Comparison of ENCODE assay signal across 1 cellular context in the genomic region with DNA sequence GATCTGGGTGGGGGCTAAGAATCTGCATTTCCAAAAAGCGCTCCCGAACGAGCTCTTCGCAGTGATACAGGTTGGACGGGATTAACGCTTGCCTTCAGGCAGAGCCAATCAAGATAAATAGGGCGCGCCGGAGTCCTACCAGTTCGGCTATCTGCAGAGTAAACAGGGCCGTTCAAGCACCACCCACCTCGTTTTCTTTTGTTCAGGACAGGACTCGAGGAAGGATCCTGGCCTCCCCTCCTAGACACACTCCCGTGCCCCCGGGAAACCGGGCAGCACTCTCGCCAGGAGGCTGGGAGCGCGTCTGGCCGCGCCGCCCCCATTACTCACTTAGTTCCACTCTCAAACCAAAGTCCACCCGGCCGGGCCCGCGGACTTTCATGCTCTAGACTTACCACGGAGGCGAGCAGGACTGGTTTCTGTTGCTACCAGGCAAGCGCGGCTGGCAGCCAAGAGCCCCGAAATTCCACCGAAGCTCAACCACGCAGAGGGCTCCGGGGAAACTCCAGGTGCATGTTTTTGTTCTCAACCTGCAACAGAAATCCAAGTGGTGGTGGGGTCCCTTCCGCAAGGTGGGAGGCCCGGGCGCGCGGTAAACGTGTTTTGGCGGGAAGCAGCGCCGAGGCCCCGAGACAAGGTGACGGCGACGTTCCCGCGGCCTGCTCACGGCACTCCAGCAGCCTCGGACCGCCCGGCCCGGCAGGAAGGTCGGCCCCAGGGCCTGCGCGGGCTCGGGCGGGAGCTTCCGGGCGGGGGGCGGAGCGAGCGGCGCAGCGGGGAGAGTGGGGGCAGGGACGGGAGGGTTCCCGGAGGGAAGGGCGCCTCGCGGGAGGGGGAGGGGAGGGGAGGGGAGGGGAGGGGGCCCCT.
TF ChIP-seq lines count a peak whose summit lies in the region.

No MANE protein-coding gene starts in this region.

TF ChIP-seq in HepG2, 621 proteins besides CTCF, POLR2A, EP300 and RAD21 (continued from another document and continues in another):
- TF ChIP-seq, protein P1, sequence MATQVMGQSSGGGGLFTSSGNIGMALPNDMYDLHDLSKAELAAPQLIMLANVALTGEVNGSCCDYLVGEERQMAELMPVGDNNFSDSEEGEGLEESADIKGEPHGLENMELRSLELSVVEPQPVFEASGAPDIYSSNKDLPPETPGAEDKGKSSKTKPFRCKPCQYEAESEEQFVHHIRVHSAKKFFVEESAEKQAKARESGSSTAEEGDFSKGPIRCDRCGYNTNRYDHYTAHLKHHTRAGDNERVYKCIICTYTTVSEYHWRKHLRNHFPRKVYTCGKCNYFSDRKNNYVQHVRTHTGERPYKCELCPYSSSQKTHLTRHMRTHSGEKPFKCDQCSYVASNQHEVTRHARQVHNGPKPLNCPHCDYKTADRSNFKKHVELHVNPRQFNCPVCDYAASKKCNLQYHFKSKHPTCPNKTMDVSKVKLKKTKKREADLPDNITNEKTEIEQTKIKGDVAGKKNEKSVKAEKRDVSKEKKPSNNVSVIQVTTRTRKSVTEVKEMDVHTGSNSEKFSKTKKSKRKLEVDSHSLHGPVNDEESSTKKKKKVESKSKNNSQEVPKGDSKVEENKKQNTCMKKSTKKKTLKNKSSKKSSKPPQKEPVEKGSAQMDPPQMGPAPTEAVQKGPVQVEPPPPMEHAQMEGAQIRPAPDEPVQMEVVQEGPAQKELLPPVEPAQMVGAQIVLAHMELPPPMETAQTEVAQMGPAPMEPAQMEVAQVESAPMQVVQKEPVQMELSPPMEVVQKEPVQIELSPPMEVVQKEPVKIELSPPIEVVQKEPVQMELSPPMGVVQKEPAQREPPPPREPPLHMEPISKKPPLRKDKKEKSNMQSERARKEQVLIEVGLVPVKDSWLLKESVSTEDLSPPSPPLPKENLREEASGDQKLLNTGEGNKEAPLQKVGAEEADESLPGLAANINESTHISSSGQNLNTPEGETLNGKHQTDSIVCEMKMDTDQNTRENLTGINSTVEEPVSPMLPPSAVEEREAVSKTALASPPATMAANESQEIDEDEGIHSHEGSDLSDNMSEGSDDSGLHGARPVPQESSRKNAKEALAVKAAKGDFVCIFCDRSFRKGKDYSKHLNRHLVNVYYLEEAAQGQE (IDR thresholded peaks at IDR 0.05; ENCODE audit: borderline replicate concordance in 1 of 2, low read depth in 1 of 2, low read length in 2 of 2): 0 out of 4 replicates have a peak, but pooled peaks of 1 of the 2 experiments have one; percentile 10
- TF ChIP-seq TP53 (CRISPR knock-in tag; conservative IDR thresholded peaks at IDR 0.05) (no peak), RELA (CRISPR knock-in tag; IDR thresholded peaks at IDR 0.05) (no peak), NBN (conservative IDR thresholded peaks at IDR 0.05) (no peak), ZNF644 (CRISPR knock-in tag; IDR thresholded peaks at IDR 0.05; ENCODE audit: low read depth) (no peak), ZNF724P (CRISPR knock-in tag; IDR thresholded peaks at IDR 0.05; ENCODE audit: borderline replicate concordance) (peak; percentile 71), ZKSCAN5 (CRISPR knock-in tag; IDR thresholded peaks at IDR 0.05) (no peak), ZNF160 (CRISPR knock-in tag; IDR thresholded peaks at IDR 0.05) (no peak; the same call in 1 of the 2 replicates), FOXA3 (CRISPR knock-in tag; IDR thresholded peaks at IDR 0.05) (peak; percentile 48; the same call in 1 of the 2 replicates), GTF3A (CRISPR knock-in tag; conservative IDR thresholded peaks at IDR 0.05) (no peak), TAF15 (IDR thresholded peaks at IDR 0.05; ENCODE audit: low read depth, low read length, poor library complexity, severe bottlenecking) (no peak), KDM5A (IDR thresholded peaks at IDR 0.05; ENCODE audit: borderline replicate concordance, low read length) (no peak), ZNF781 (CRISPR knock-in tag; IDR thresholded peaks at IDR 0.05; ENCODE audit: borderline replicate concordance, not compliant biosample characterization) (no peak), ZNF670 (CRISPR knock-in tag; IDR thresholded peaks at IDR 0.05; ENCODE audit: borderline replicate concordance) (peak; percentile 43; the same call in 1 of the 2 replicates), KMT2A (CRISPR knock-in tag; IDR thresholded peaks at IDR 0.05) (peak; percentile 33; the same call in 1 of the 2 replicates), SPEN (CRISPR knock-in tag; IDR thresholded peaks at IDR 0.05; ENCODE audit: low read depth) (peak; percentile 34; the same call in 1 of the 2 replicates), REXO4 (CRISPR knock-in tag; IDR thresholded peaks at IDR 0.05; ENCODE audit: borderline replicate concordance) (peak; percentile 58; the same call in 1 of the 2 replicates), ZNF577 (CRISPR knock-in tag; IDR thresholded peaks at IDR 0.05; ENCODE audit: borderline replicate concordance, low read depth) (no peak), HMG20B (CRISPR knock-in tag; conservative IDR thresholded peaks at IDR 0.05) (no peak), SMC3 (IDR thresholded peaks at IDR 0.05; ENCODE audit: low read length) (no peak), IKZF1 (IDR thresholded peaks at IDR 0.05) (no peak), KDM2A (CRISPR knock-in tag; IDR thresholded peaks at IDR 0.05; ENCODE audit: borderline replicate concordance, low read depth) (no peak; the same call in 1 of the 2 replicates), ATRX (CRISPR knock-in tag; IDR thresholded peaks at IDR 0.05; ENCODE audit: borderline replicate concordance) (no peak), SALL1 (CRISPR knock-in tag; IDR thresholded peaks at IDR 0.05) (peak; percentile 47; the same call in 1 of the 2 replicates), HIVEP1 (CRISPR knock-in tag; IDR thresholded peaks at IDR 0.05) (peak; percentile 36; the same call in 1 of the 2 replicates), FOXP1 (IDR thresholded peaks at IDR 0.05) (no peak), FOXP1 (CRISPR knock-in tag; IDR thresholded peaks at IDR 0.05) (no peak; the same call in 1 of the 2 replicates), FOXO1 (CRISPR knock-in tag; IDR thresholded peaks at IDR 0.05) (peak; percentile 8; the same call in 1 of the 2 replicates), ZNF766 (CRISPR knock-in tag; IDR thresholded peaks at IDR 0.05; ENCODE audit: borderline replicate concordance) (peak; percentile 62; the same call in 1 of the 2 replicates), ZNF747 (CRISPR knock-in tag; IDR thresholded peaks at IDR 0.05; ENCODE audit: borderline replicate concordance) (no peak; the same call in 1 of the 2 replicates), ZNF546 (CRISPR knock-in tag; conservative IDR thresholded peaks at IDR 0.05) (no peak), ZNF292 (CRISPR knock-in tag; IDR thresholded peaks at IDR 0.05; ENCODE audit: borderline replicate concordance, low read depth) (no peak), ZNF737 (CRISPR knock-in tag; IDR thresholded peaks at IDR 0.05; ENCODE audit: borderline replicate concordance) (no peak), ZNF589 (CRISPR knock-in tag; conservative IDR thresholded peaks at IDR 0.05) (no peak; the same call in 1 of the 2 replicates), ZSCAN30 (CRISPR knock-in tag; IDR thresholded peaks at IDR 0.05) (no peak), CREM (IDR thresholded peaks at IDR 0.05) (0 out of 2 replicates have a peak, but pooled peaks have one; percentile 7), CREM (CRISPR knock-in tag; IDR thresholded peaks at IDR 0.05) (no peak), ZMYM4 (CRISPR knock-in tag; IDR thresholded peaks at IDR 0.05) (no peak)
- TF ChIP-seq, protein P2, sequence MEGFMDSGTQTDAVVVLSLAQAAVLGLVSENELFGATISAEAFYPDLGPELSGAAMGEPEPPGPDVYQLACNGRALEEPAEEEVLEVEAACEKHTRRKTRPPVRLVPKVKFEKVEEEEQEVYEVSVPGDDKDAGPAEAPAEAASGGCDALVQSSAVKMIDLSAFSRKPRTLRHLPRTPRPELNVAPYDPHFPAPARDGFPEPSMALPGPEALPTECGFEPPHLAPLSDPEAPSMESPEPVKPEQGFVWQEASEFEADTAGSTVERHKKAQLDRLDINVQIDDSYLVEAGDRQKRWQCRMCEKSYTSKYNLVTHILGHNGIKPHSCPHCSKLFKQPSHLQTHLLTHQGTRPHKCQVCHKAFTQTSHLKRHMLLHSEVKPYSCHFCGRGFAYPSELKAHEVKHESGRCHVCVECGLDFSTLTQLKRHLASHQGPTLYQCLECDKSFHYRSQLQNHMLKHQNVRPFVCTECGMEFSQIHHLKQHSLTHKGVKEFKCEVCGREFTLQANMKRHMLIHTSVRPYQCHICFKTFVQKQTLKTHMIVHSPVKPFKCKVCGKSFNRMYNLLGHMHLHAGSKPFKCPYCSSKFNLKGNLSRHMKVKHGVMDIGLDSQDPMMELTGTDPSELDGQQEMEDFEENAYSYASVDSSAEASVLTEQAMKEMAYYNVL (CRISPR knock-in tag; IDR thresholded peaks at IDR 0.05; ENCODE audit: borderline replicate concordance): no peak; the same call in 1 of the 2 replicates
- TF ChIP-seq, protein P3, sequence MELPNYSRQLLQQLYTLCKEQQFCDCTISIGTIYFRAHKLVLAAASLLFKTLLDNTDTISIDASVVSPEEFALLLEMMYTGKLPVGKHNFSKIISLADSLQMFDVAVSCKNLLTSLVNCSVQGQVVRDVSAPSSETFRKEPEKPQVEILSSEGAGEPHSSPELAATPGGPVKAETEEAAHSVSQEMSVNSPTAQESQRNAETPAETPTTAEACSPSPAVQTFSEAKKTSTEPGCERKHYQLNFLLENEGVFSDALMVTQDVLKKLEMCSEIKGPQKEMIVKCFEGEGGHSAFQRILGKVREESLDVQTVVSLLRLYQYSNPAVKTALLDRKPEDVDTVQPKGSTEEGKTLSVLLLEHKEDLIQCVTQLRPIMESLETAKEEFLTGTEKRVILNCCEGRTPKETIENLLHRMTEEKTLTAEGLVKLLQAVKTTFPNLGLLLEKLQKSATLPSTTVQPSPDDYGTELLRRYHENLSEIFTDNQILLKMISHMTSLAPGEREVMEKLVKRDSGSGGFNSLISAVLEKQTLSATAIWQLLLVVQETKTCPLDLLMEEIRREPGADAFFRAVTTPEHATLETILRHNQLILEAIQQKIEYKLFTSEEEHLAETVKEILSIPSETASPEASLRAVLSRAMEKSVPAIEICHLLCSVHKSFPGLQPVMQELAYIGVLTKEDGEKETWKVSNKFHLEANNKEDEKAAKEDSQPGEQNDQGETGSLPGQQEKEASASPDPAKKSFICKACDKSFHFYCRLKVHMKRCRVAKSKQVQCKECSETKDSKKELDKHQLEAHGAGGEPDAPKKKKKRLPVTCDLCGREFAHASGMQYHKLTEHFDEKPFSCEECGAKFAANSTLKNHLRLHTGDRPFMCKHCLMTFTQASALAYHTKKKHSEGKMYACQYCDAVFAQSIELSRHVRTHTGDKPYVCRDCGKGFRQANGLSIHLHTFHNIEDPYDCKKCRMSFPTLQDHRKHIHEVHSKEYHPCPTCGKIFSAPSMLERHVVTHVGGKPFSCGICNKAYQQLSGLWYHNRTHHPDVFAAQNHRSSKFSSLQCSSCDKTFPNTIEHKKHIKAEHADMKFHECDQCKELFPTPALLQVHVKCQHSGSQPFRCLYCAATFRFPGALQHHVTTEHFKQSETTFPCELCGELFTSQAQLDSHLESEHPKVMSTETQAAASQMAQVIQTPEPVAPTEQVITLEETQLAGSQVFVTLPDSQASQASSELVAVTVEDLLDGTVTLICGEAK (IDR thresholded peaks at IDR 0.05): no peak
- TF ChIP-seq, protein P3 (CRISPR knock-in tag; IDR thresholded peaks at IDR 0.05): no peak
- TF ChIP-seq, protein P4, sequence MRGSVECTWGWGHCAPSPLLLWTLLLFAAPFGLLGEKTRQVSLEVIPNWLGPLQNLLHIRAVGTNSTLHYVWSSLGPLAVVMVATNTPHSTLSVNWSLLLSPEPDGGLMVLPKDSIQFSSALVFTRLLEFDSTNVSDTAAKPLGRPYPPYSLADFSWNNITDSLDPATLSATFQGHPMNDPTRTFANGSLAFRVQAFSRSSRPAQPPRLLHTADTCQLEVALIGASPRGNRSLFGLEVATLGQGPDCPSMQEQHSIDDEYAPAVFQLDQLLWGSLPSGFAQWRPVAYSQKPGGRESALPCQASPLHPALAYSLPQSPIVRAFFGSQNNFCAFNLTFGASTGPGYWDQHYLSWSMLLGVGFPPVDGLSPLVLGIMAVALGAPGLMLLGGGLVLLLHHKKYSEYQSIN (CRISPR knock-in tag; IDR thresholded peaks at IDR 0.05; ENCODE audit: borderline replicate concordance): no peak
- TF ChIP-seq, protein P5, sequence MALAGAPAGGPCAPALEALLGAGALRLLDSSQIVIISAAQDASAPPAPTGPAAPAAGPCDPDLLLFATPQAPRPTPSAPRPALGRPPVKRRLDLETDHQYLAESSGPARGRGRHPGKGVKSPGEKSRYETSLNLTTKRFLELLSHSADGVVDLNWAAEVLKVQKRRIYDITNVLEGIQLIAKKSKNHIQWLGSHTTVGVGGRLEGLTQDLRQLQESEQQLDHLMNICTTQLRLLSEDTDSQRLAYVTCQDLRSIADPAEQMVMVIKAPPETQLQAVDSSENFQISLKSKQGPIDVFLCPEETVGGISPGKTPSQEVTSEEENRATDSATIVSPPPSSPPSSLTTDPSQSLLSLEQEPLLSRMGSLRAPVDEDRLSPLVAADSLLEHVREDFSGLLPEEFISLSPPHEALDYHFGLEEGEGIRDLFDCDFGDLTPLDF (CRISPR knock-in tag; IDR thresholded peaks at IDR 0.05): peak; percentile 75
- TF ChIP-seq, protein P6, sequence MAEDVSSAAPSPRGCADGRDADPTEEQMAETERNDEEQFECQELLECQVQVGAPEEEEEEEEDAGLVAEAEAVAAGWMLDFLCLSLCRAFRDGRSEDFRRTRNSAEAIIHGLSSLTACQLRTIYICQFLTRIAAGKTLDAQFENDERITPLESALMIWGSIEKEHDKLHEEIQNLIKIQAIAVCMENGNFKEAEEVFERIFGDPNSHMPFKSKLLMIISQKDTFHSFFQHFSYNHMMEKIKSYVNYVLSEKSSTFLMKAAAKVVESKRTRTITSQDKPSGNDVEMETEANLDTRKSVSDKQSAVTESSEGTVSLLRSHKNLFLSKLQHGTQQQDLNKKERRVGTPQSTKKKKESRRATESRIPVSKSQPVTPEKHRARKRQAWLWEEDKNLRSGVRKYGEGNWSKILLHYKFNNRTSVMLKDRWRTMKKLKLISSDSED (CRISPR knock-in tag; IDR thresholded peaks at IDR 0.05): peak; percentile 78
